ENCODE assay signal across 7 cellular contexts in the genomic region with DNA sequence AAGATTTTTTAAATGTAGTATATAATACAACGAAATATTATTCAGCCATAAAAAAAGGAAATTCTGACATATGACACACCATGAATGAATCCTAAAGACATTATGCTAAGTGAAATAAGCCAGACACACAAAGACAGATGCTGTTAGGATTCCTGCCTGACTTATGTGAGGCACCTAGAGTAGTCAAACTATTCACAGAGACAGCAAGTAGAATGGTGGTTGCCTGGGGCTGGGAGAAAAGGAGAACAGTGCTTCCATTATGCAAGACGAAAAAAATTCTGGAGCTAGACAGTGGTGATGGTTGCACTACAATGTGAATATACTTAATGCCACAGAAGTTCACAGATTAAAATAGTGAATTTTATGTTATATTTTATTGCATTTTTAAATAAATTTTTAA.
"Had no signal": no experiment of that assay in that cellular context is flagged by ENCODE, and none has a peak within 500 bp of the region (broad histone marks: within the 10 kb centered on the region; RNA-seq: fewer than 3 reads in every experiment).

No MANE protein-coding gene starts in this region.

- ATAC-seq: HCT116, HepG2 had no signal

- H3K9me3 Mint-ChIP-seq: HFFc6 had no signal

- H3K27ac Mint-ChIP-seq: HFFc6, IgD-negative memory B cell had no signal

- H3K36me3 Mint-ChIP-seq: IgD-negative memory B cell had no signal

- H3K4me1 Mint-ChIP-seq: IgD-negative memory B cell had no signal

- H3K4me3 Mint-ChIP-seq: HFFc6, IgD-negative memory B cell had no signal

- DNase-seq: GM23248, GOT3, H7, HFFc6 had no signal
